23 cellular contexts compared by ENCODE assay signal in the genomic region with DNA sequence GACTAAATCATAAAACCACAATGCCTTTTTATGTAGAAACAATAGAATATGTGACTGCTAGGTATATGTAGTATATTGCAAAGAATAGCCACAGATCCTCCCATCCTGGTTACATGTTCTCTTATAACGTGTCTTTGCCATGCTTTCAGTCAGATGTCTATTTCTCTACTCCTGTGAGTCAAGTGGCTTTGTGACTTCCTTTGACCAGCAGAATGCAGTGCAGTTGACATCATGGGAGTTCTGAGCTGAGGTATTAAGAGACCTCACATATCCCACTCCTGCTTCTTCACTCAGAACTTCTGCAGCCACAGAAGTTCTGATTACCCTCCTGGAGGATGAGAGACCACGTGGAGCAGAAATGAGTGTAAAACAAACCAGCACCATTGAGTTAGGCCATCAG.
DNase-seq lines count a peak whose midpoint lies in the region; ATAC-seq, FAIRE-seq and TF ChIP-seq lines count a peak whose summit lies in the region.
"Had no signal": no experiment of that assay in that cellular context is flagged by ENCODE, and none has a peak within 500 bp of the region (broad histone marks: within the 10 kb centered on the region; RNA-seq: fewer than 3 reads in every experiment).

No MANE protein-coding gene starts in this region.

- peak; percentile 26 for DNase-seq in stimulated activated CD4-positive, alpha-beta T cell treated with anti-CD3 and anti-CD28 coated beads, Interleukin-1b, Interleukin-23, amount 100 ng/mL, for 48 hours
- DNase-seq in stimulated activated CD4-positive, alpha-beta T cell treated with anti-CD3 and anti-CD28 coated beads, Interleukin-2, amount 100 ng/mL, for 24 hours, result no peak
- DNase-seq in osteocyte (ENCODE audit: extremely low spot score, unreplicated experiment) (peak; percentile 17), H54 (ENCODE audit: insufficient read length, low spot score) (no peak), HuH-7 (ENCODE audit: low spot score) (no peak)
- DNase-seq: anterior cingulate cortex; CD4-positive, alpha-beta T cell; dermis blood vessel endothelial cell; H9; left colon; mesendoderm; MG63; naive thymus-derived CD4-positive, alpha-beta T cell; NCI-H1436; NCI-H2107; NCI-H510A; ovary; uterus had no signal

- FAIRE-seq in H54 (lab: Jason Lieb, UNC), result no peak

- no peaks in the 10 kb centered on the region for H3K9me3 Mint-ChIP-seq in osteocyte (ENCODE audit: unreplicated experiment)
- H3K9me3 Mint-ChIP-seq: H9 had no signal

- peaks cover 44% of the 10 kb centered on the region for H3K4me1 Mint-ChIP-seq in osteocyte (ENCODE audit: unreplicated experiment)
- H3K4me1 Mint-ChIP-seq: IgD-negative memory B cell had no signal

- no peak overlapping the region for H3K4me3 Mint-ChIP-seq in osteocyte (ENCODE audit: unreplicated experiment)
- H3K4me3 Mint-ChIP-seq: CD4-positive, alpha-beta T cell; H9; IgD-negative memory B cell had no signal

- ATAC-seq in GM19467 (IDR thresholded peaks at IDR 0.05; ENCODE audit: unreplicated experiment), result no peak
- ATAC-seq: left colon; naive thymus-derived CD4-positive, alpha-beta T cell had no signal

- no peaks in the 10 kb centered on the region for H3K27me3 Mint-ChIP-seq in osteocyte (ENCODE audit: unreplicated experiment)
- H3K27me3 Mint-ChIP-seq: CD4-positive, alpha-beta T cell; IgD-negative memory B cell; naive thymus-derived CD4-positive, alpha-beta T cell had no signal

- H3K27ac Mint-ChIP-seq in osteocyte (ENCODE audit: unreplicated experiment), result no peak overlapping the region
- H3K27ac Mint-ChIP-seq: CD4-positive, alpha-beta T cell; H9; IgD-negative memory B cell had no signal

- H3K27ac ChIP-seq in angular gyrus (ENCODE audit: low read depth, low read length), result peak overlapping the region; percentile 86
- H3K27ac ChIP-seq: heart right ventricle, ovary, right atrium auricular region had no signal

- no peaks in the 10 kb centered on the region for H3K36me3 Mint-ChIP-seq in osteocyte (ENCODE audit: unreplicated experiment)

- no peak for TF ChIP-seq POLR2A in H54 (IDR thresholded peaks at IDR 0.05; ENCODE audit: low read depth, low read length)

- no peak for TF ChIP-seq CTCF in osteocyte (IDR thresholded peaks at IDR 0.05)

Comparison
In these comparisons a context has a peak if more than half of its experiments do, and no peak if none do; other contexts are left out.
1. DNase-seq: peak in stimulated activated CD4-positive, alpha-beta T cell treated with anti-CD3 and anti-CD28 coated beads, Interleukin-1b, Interleukin-23, amount 100 ng/mL, for 48 hours (single experiment) and osteocyte (single experiment); none in stimulated activated CD4-positive, alpha-beta T cell treated with anti-CD3 and anti-CD28 coated beads, Interleukin-2, amount 100 ng/mL, for 24 hours (0 of 2), H54 (single experiment) and HuH-7 (single experiment).